ENCODE assay signal across 30 cellular contexts in genomic region chr6:133410628-133411027, GRCh38.
A peak's percentile ranks its signal among the peaks of the same experiment; 100 is the strongest.
DNase-seq lines count a peak whose midpoint lies in the region; ATAC-seq and TF ChIP-seq lines count a peak whose summit lies in the region.
"Had no signal": no experiment of that assay in that cellular context is flagged by ENCODE, and none has a peak within 500 bp of the region (broad histone marks: within the 10 kb centered on the region; RNA-seq: fewer than 3 reads in every experiment).

No MANE protein-coding gene starts in this region.

- H3K4me3 ChIP-seq in endodermal cell (ENCODE audit: low read length) (no peak overlapping the region), mesodermal cell (ENCODE audit: extremely low read depth, insufficient read depth, low read length, poor library complexity, severe bottlenecking) (no peak overlapping the region), left ventricle myocardium inferior (no peak overlapping the region)
- H3K4me3 ChIP-seq: colonic mucosa, GM23248, ovary, upper lobe of right lung had no signal

- H3K27me3 ChIP-seq in endodermal cell (ENCODE audit: control insufficient read depth, insufficient read depth, low read length, poor library complexity, severe bottlenecking) (no peaks in the 10 kb centered on the region), left ventricle myocardium inferior (ENCODE audit: low read depth) (no peaks in the 10 kb centered on the region)
- H3K27me3 ChIP-seq: colonic mucosa, ovary, upper lobe of right lung had no signal

- WGBS in endodermal cell (ENCODE audit: insufficient coverage in 1 of 2, insufficient read length in 1 of 2), 2 experiments = 0 to 3% methylated on average over 1 to 2 of the region's 3 CpGs
- WGBS in mesodermal cell (ENCODE audit: insufficient coverage in 2 of 2), 2 experiments = 0% methylated on average over 1 to 2 of the region's 3 CpGs

- H3K9me3 Mint-ChIP-seq in endodermal cell (no peaks in the 10 kb centered on the region), immature natural killer cell (peaks cover 0 to 4% (median under 1%) of the 10 kb centered on the region in 6 donors), CD14-positive monocyte (peaks cover 0 to 1% (median 0%) of the 10 kb centered on the region in 7 donors)
- no peaks in the 10 kb centered on the region for H3K9me3 Mint-ChIP-seq in activated CD4-positive, alpha-beta T cell treated with anti-CD3 and anti-CD28 coated beads for 36 hours (ENCODE audit: low read depth)
- H3K9me3 Mint-ChIP-seq: effector memory CD8-positive, alpha-beta T cell had no signal

- no peak for ATAC-seq in activated CD4-positive, alpha-beta T cell treated with anti-CD3 and anti-CD28 coated beads for 36 hours
- ATAC-seq: activated CD8-positive, alpha-beta T cell treated with anti-CD3 and anti-CD28 coated beads, Interleukin-2, amount 10 ng/mL, durations not matched to agents 7 days and 5 days; effector memory CD8-positive, alpha-beta T cell; left ventricle myocardium superior; naive thymus-derived CD8-positive, alpha-beta T cell; right cardiac atrium; SK-N-SH treated with all-trans-retinoic acid at 6 μM for 48 hours; T-helper 17 cell; upper lobe of right lung had no signal

- H3K27ac Mint-ChIP-seq in endodermal cell (peak overlapping the region; percentile 94), immature natural killer cell (no peak overlapping the region), CD14-positive monocyte (no peak overlapping the region)
- no peak overlapping the region for H3K27ac Mint-ChIP-seq in activated CD4-positive, alpha-beta T cell treated with anti-CD3 and anti-CD28 coated beads for 36 hours
- H3K27ac Mint-ChIP-seq: activated CD8-positive, alpha-beta T cell treated with anti-CD3 and anti-CD28 coated beads, Interleukin-2, amount 10 ng/mL, durations not matched to agents 7 days and 5 days; activated naive CD8-positive, alpha-beta T cell; effector memory CD8-positive, alpha-beta T cell; naive thymus-derived CD8-positive, alpha-beta T cell; T-helper 17 cell had no signal

- H3K4me1 ChIP-seq in endodermal cell (ENCODE audit: control insufficient read depth, insufficient read depth, low read length) = peaks cover 6% of the 10 kb centered on the region
- H3K4me1 ChIP-seq in mesodermal cell (ENCODE audit: control insufficient read depth, insufficient read depth, low read length, poor library complexity, severe bottlenecking) = no peaks in the 10 kb centered on the region
- peaks cover 25% of the 10 kb centered on the region for H3K4me1 ChIP-seq in left ventricle myocardium inferior
- H3K4me1 ChIP-seq: colonic mucosa, upper lobe of right lung had no signal

- H3K27ac ChIP-seq in endodermal cell (ENCODE audit: low read depth, low read length) (no peak overlapping the region), mesodermal cell (ENCODE audit: low read depth, low read length, severe bottlenecking) (peak overlapping the region; percentile 63), left ventricle myocardium inferior (replicated peaks) (no peak overlapping the region)
- H3K27ac ChIP-seq: C4-2B, colonic mucosa, GM23248, ovary, upper lobe of right lung had no signal

- no peak overlapping the region for H3K9ac ChIP-seq in endodermal cell (ENCODE audit: extremely low read depth, low read length, poor library complexity, severe bottlenecking)
- H3K9ac ChIP-seq: GM23248 had no signal

- H3K9me3 ChIP-seq in endodermal cell (ENCODE audit: control insufficient read depth, low read length) (no peaks in the 10 kb centered on the region), mesodermal cell (ENCODE audit: control insufficient read depth, low read length) (no peaks in the 10 kb centered on the region), left ventricle myocardium inferior (replicated peaks) (no peaks in the 10 kb centered on the region)
- H3K9me3 ChIP-seq: colonic mucosa, ovary, upper lobe of right lung had no signal

- H3K4me1 Mint-ChIP-seq in endodermal cell (peaks cover 29% of the 10 kb centered on the region), immature natural killer cell (no peaks in the 10 kb centered on the region), CD14-positive monocyte (no peaks in the 10 kb centered on the region)
- no peaks in the 10 kb centered on the region for H3K4me1 Mint-ChIP-seq in activated CD4-positive, alpha-beta T cell treated with anti-CD3 and anti-CD28 coated beads for 36 hours
- H3K4me1 Mint-ChIP-seq: naive thymus-derived CD8-positive, alpha-beta T cell; T-helper 17 cell had no signal

- intact Hi-C loops in left ventricle myocardium inferior (cut with micrococcal nuclease) = no loop called here
- intact Hi-C loops in CD14-positive monocyte (cut with micrococcal nuclease) = no loop called here
- intact Hi-C loops in activated CD4-positive, alpha-beta T cell treated with anti-CD3 and anti-CD28 coated beads for 36 hours (cut with DNase I, micrococcal nuclease) = no loop called here

- TF ChIP-seq CTCF in endodermal cell (conservative IDR thresholded peaks at IDR 0.05) (no peak), left ventricle myocardium inferior (IDR thresholded peaks at IDR 0.05; ENCODE audit: borderline replicate concordance) (no peak), CD14-positive monocyte (IDR thresholded peaks at IDR 0.05) (no peak)

- CTCF ChIA-PET in activated CD4-positive, alpha-beta T cell treated with anti-CD3 and anti-CD28 coated beads for 36 hours (lab: Charles Lee) = no interaction called here

- H3K36me3 ChIP-seq in endodermal cell (ENCODE audit: control insufficient read depth, insufficient read depth, low read length) (no peaks in the 10 kb centered on the region), mesodermal cell (ENCODE audit: control insufficient read depth, insufficient read depth, low read length) (no peaks in the 10 kb centered on the region), left ventricle myocardium inferior (no peaks in the 10 kb centered on the region)
- H3K36me3 ChIP-seq: colonic mucosa, ovary, upper lobe of right lung had no signal

- H3K4me3 Mint-ChIP-seq in endodermal cell = peak overlapping the region; percentile 42
- H3K4me3 Mint-ChIP-seq in immature natural killer cell = no peak overlapping the region
- no peak overlapping the region for H3K4me3 Mint-ChIP-seq in CD14-positive monocyte
- no peak overlapping the region for H3K4me3 Mint-ChIP-seq in activated CD4-positive, alpha-beta T cell treated with anti-CD3 and anti-CD28 coated beads for 36 hours
- H3K4me3 Mint-ChIP-seq: activated CD8-positive, alpha-beta T cell treated with anti-CD3 and anti-CD28 coated beads, Interleukin-2, amount 10 ng/mL, durations not matched to agents 7 days and 5 days; activated naive CD8-positive, alpha-beta T cell; effector memory CD8-positive, alpha-beta T cell; naive thymus-derived CD8-positive, alpha-beta T cell; T-helper 17 cell had no signal

- no peaks in the 10 kb centered on the region for H3K36me3 Mint-ChIP-seq in endodermal cell (ENCODE audit: low read depth)
- no peaks in the 10 kb centered on the region for H3K36me3 Mint-ChIP-seq in immature natural killer cell
- H3K36me3 Mint-ChIP-seq in CD14-positive monocyte = no peaks in the 10 kb centered on the region
- no peaks in the 10 kb centered on the region for H3K36me3 Mint-ChIP-seq in activated CD4-positive, alpha-beta T cell treated with anti-CD3 and anti-CD28 coated beads for 36 hours (ENCODE audit: low read depth)
- H3K36me3 Mint-ChIP-seq: activated naive CD8-positive, alpha-beta T cell; naive thymus-derived CD8-positive, alpha-beta T cell had no signal

- DNase-seq in HK-2 (ENCODE audit: unreplicated experiment) (peak; percentile 16), endodermal cell (peak; percentile 88), left ventricle myocardium inferior (no peak), immature natural killer cell (no peak), CD14-positive monocyte (ENCODE audit: low spot score) (no peak)
- DNase-seq in activated CD4-positive, alpha-beta T cell treated with anti-CD3 and anti-CD28 coated beads for 36 hours = no peak
- DNase-seq: activated CD4-positive, alpha-beta T cell treated with anti-CD3 and anti-CD28 coated beads for 1 hour; activated CD8-positive, alpha-beta T cell treated with anti-CD3 and anti-CD28 coated beads, Interleukin-2, amount 10 ng/mL, durations not matched to agents 7 days and 5 days; activated effector memory CD4-positive, alpha-beta T cell treated with Interleukin-2 at 50 U/mL for 16 hours; activated T-cell treated with anti-CD3 and anti-CD28 coated beads for 4 hours; aorta; Calu3; colonic mucosa; effector memory CD8-positive, alpha-beta T cell; GM23248; KBM-7; left ventricle myocardium superior; MM.1S; naive thymus-derived CD8-positive, alpha-beta T cell; NCI-H2081; ovary; right cardiac atrium; stimulated activated CD4-positive, alpha-beta T cell treated with anti-CD3 and anti-CD28 coated beads, Interleukin-12 subunit alpha, Interleukin-12 subunit beta, amount 100 ng/mL, for 4 hours; stimulated activated CD4-positive, alpha-beta T cell treated with anti-CD3 and anti-CD28 coated beads, Interleukin-4, amount 100 ng/mL, for 1 hour; T-helper 17 cell; upper lobe of right lung had no signal

- H3K27me3 Mint-ChIP-seq in endodermal cell (ENCODE audit: insufficient read depth) (no peaks in the 10 kb centered on the region), immature natural killer cell (ENCODE audit: low read depth in 3 of 3) (peaks cover 0 to 2% (median 0%) of the 10 kb centered on the region in 3 donors), CD14-positive monocyte (ENCODE audit: low read depth in 3 of 3) (peaks cover 0 to under 1% (median 0%) of the 10 kb centered on the region in 3 donors)
- H3K27me3 Mint-ChIP-seq in activated CD4-positive, alpha-beta T cell treated with anti-CD3 and anti-CD28 coated beads for 36 hours = no peaks in the 10 kb centered on the region
- H3K27me3 Mint-ChIP-seq: activated naive CD8-positive, alpha-beta T cell; effector memory CD8-positive, alpha-beta T cell; naive thymus-derived CD8-positive, alpha-beta T cell; T-helper 17 cell had no signal

- POLR2A ChIA-PET in activated CD4-positive, alpha-beta T cell treated with anti-CD3 and anti-CD28 coated beads for 36 hours (lab: Charles Lee) = no interaction called here

Comparison
In these comparisons a context has a peak if more than half of its experiments do, and no peak if none do; other contexts are left out.
1. DNase-seq: peak in HK-2 (single experiment) and endodermal cell (single experiment); none in left ventricle myocardium inferior (single experiment), immature natural killer cell (0 of 3), CD14-positive monocyte (single experiment) and activated CD4-positive, alpha-beta T cell treated with anti-CD3 and anti-CD28 coated beads for 36 hours (single experiment).